In the genomic region with DNA sequence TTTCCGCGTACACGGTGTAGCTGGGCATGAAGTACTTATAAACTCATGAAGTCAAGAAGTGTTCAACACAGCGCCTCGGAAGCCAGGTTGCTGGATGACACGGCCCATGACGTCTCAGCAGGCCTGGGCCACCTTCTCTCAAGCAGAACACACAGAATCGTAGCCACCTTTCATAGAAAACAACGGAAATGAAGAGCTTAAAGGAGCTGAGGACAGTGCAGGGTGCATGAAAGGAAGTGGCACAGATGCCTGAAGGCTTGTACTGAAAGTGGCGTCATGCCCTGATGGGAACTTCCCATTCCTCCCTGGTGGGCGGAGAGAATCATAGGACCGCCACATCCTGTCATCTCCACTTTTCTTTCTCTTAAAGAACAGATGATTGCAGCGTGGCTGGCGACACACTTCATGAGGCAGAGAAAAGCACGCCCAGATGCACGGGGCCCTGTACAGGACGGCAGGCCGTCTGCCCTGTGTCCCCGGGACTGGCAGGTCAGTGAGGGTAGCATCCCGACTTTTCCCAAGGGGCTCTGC, we compare ENCODE assay signal across 8 cellular contexts. TPM values are rescaled to one million over a fixed set of nuclear protein-coding genes. Genes with fewer than 3 reads are reported as not detected.
DNase-seq lines count a peak whose midpoint lies in the region; ATAC-seq lines count a peak whose summit lies in the region.

No MANE protein-coding gene starts in this region.

- peak; percentile 60 for ATAC-seq in HG03103 (IDR thresholded peaks at IDR 0.05; ENCODE audit: low read depth, unreplicated experiment)

- DNase-seq in NCI-H510A (lab: John Stamatoyannopoulos, UW), result peak; percentile 34
- no peak for DNase-seq in NCI-H510A treated with DMSO at 0.1 percent for 48 hours (lab: John Stamatoyannopoulos, UW)
- peak; percentile 47 for DNase-seq in activated CD4-positive, alpha-beta T cell treated with anti-CD3 and anti-CD28 coated beads for 1 hour
- DNase-seq in epidermal melanocyte (ENCODE audit: insufficient read length, low spot score), result peak; percentile 97
- peak; percentile 55 to 77 (median 75) for DNase-seq in stimulated activated CD4-positive, alpha-beta T cell treated with anti-CD3 and anti-CD28 coated beads, TNF-alpha, amount 100 ng/mL, for 24 hours (ENCODE audit: low read depth in 3 of 3)
- no peak for DNase-seq in ureter (ENCODE audit: low spot score)
- no peak for DNase-seq in RPMI8226

RNA-seq across cellular contexts. Expression of a gene that starts 31.1 kb away (rescaled TPM):
- 86.9 TPM for total RNA-seq in ureter

Comparison
In these comparisons a context has a peak if more than half of its experiments do, and no peak if none do; other contexts are left out.
1. DNase-seq: peak in NCI-H510A (single experiment), activated CD4-positive, alpha-beta T cell treated with anti-CD3 and anti-CD28 coated beads for 1 hour (single experiment), epidermal melanocyte (single experiment) and stimulated activated CD4-positive, alpha-beta T cell treated with anti-CD3 and anti-CD28 coated beads, TNF-alpha, amount 100 ng/mL, for 24 hours (3 of 3); none in NCI-H510A treated with DMSO at 0.1 percent for 48 hours (single experiment), ureter (single experiment) and RPMI8226 (single experiment).